Comparison of ENCODE assay signal across 17 cellular contexts in the genomic region with DNA sequence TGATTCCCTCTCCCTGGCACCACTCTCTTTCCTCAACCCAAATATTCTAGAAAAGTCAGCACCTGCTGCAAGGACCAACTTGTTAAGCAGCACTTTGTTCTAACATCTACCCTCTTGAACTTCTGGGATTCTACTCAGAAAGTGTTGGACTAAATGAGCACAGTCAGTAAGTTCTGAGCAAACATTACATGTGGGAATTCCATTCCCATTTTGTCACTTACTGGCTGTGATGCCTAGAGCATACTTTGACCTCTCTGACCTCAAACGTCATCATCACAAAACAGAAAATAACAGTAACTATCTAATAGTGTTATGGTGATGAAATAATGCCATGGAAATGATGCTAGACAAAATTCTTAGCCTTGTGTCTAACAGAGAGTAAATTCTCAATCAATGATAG.
"Had no signal": no experiment of that assay in that cellular context is flagged by ENCODE, and none has a peak within 500 bp of the region (broad histone marks: within the 10 kb centered on the region; RNA-seq: fewer than 3 reads in every experiment).

No MANE protein-coding gene starts in this region.

- H3K4me1 ChIP-seq: esophagus squamous epithelium, parathyroid adenoma, testis, upper lobe of right lung had no signal

- H3K27me3 ChIP-seq: esophagus squamous epithelium, testis, upper lobe of right lung had no signal

- DNase-seq: activated CD4-positive, alpha-beta memory T cell treated with anti-CD3 and anti-CD28 coated beads, Interleukin-2, amount 10 ng/mL, durations not matched to agents 7 days and 5 days; activated CD4-positive, alpha-beta T cell treated with anti-CD3 and anti-CD28 coated beads for 36 hours; activated naive CD4-positive, alpha-beta T cell treated with Interleukin-2 at 50 U/mL for 16 hours; effector memory CD8-positive, alpha-beta T cell; esophagus squamous epithelium; retina; stimulated activated CD4-positive, alpha-beta T cell treated with anti-CD3 and anti-CD28 coated beads, Interleukin-4, amount 100 ng/mL, for 4 hours; stimulated activated naive CD8-positive, alpha-beta T cell treated with anti-CD3 and anti-CD28 coated beads, Interleukin-15, amount 100 ng/mL, for 72 hours; T-helper 9 cell; testis; upper lobe of right lung had no signal

- H3K36me3 ChIP-seq: esophagus squamous epithelium, upper lobe of right lung had no signal

- H3K9me3 Mint-ChIP-seq: activated CD4-positive, alpha-beta memory T cell treated with anti-CD3 and anti-CD28 coated beads, Interleukin-2, amount 10 ng/mL, durations not matched to agents 7 days and 5 days; brain; dendritic cell treated with granulocyte-macrophage colony-stimulating factor and Interleukin-4, amounts not matched to agents 40 ng/mL and 50 ng/mL, for 4 days; mesothelial cell of epicardium; stimulated activated naive CD8-positive, alpha-beta T cell treated with anti-CD3 and anti-CD28 coated beads, Interleukin-15, amount 100 ng/mL, for 72 hours had no signal

- H3K79me2 ChIP-seq: parathyroid adenoma had no signal

- FAIRE-seq: frontal cortex had no signal

- H3K27ac ChIP-seq: esophagus squamous epithelium, parathyroid adenoma, skin epidermis, testis, upper lobe of right lung had no signal

- H3K36me3 Mint-ChIP-seq: brain, mesothelial cell of epicardium had no signal

- H3K4me3 Mint-ChIP-seq: activated CD4-positive, alpha-beta memory T cell treated with anti-CD3 and anti-CD28 coated beads, Interleukin-2, amount 10 ng/mL, durations not matched to agents 7 days and 5 days; activated CD4-positive, alpha-beta T cell treated with anti-CD3 and anti-CD28 coated beads for 36 hours; brain; dendritic cell treated with granulocyte-macrophage colony-stimulating factor and Interleukin-4, amounts not matched to agents 40 ng/mL and 50 ng/mL, for 4 days; effector memory CD8-positive, alpha-beta T cell; mesothelial cell of epicardium; stimulated activated naive CD8-positive, alpha-beta T cell treated with anti-CD3 and anti-CD28 coated beads, Interleukin-15, amount 100 ng/mL, for 72 hours had no signal

- H3K9ac ChIP-seq: parathyroid adenoma had no signal

- H3K4me3 ChIP-seq: esophagus squamous epithelium, skin epidermis, testis, upper lobe of right lung had no signal

- H3K27me3 Mint-ChIP-seq: activated CD4-positive, alpha-beta memory T cell treated with anti-CD3 and anti-CD28 coated beads, Interleukin-2, amount 10 ng/mL, durations not matched to agents 7 days and 5 days; activated CD4-positive, alpha-beta T cell treated with anti-CD3 and anti-CD28 coated beads for 36 hours; brain; dendritic cell treated with granulocyte-macrophage colony-stimulating factor and Interleukin-4, amounts not matched to agents 40 ng/mL and 50 ng/mL, for 4 days; effector memory CD8-positive, alpha-beta T cell; stimulated activated naive CD8-positive, alpha-beta T cell treated with anti-CD3 and anti-CD28 coated beads, Interleukin-15, amount 100 ng/mL, for 72 hours had no signal

- H3K27ac Mint-ChIP-seq: activated CD4-positive, alpha-beta memory T cell treated with anti-CD3 and anti-CD28 coated beads, Interleukin-2, amount 10 ng/mL, durations not matched to agents 7 days and 5 days; activated CD4-positive, alpha-beta T cell treated with anti-CD3 and anti-CD28 coated beads for 36 hours; brain; dendritic cell treated with granulocyte-macrophage colony-stimulating factor and Interleukin-4, amounts not matched to agents 40 ng/mL and 50 ng/mL, for 4 days; effector memory CD8-positive, alpha-beta T cell; mesothelial cell of epicardium; stimulated activated naive CD8-positive, alpha-beta T cell treated with anti-CD3 and anti-CD28 coated beads, Interleukin-15, amount 100 ng/mL, for 72 hours had no signal

- H3K4me1 Mint-ChIP-seq: activated CD4-positive, alpha-beta memory T cell treated with anti-CD3 and anti-CD28 coated beads, Interleukin-2, amount 10 ng/mL, durations not matched to agents 7 days and 5 days; activated CD4-positive, alpha-beta T cell treated with anti-CD3 and anti-CD28 coated beads for 36 hours; stimulated activated naive CD8-positive, alpha-beta T cell treated with anti-CD3 and anti-CD28 coated beads, Interleukin-15, amount 100 ng/mL, for 72 hours had no signal

- H2AFZ ChIP-seq: parathyroid adenoma had no signal

- H3K9me3 ChIP-seq: esophagus squamous epithelium, testis, upper lobe of right lung had no signal
